8 cellular contexts compared by ENCODE assay signal in the genomic region with DNA sequence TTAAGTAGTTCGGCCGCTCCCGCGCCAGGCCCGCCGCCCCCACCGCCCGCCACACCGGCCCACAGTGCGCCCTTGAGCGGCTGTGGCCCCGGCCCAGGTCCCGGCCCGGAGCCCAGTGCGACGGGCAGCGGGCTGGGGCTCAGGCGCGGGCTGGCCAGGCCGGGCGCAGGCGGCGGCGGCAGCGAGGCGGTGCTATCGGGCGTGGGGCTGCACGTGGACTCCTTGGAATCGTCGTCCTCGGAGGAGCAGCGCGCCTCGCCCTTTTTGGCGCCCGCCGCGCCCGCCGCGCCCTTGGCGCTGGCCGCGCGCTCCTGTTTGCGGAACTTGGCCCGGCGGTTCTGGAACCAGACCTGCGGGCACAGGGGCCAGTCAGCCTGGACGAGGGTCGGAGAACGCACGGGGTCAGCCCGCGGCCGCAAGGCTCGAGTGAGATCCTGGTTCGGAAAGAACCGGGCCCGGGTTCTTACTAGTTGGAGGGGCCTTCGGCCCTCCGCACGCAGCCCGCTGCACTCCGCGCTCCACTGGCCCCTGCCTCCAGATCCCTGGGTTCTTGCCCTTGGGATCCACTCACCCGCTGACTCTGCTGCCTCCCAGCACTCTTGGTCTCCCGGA. TPM values are rescaled to one million over a fixed set of nuclear protein-coding genes. Genes with fewer than 3 reads are reported as not detected.
DNase-seq lines count a peak whose midpoint lies in the region; ATAC-seq and TF ChIP-seq lines count a peak whose summit lies in the region.

No MANE protein-coding gene starts in this region.

- H3K9me2 ChIP-seq in GM23338 (ENCODE audit: insufficient read depth): no peaks in the 10 kb centered on the region

- CTCF ChIA-PET in AG04449 (lab: Yijun Ruan, JAX): interaction anchor here (0.7 to 6.8 kb wide), 12 partner anchors 10 to 191 kb away, joined by 3 to 76 read pairs (median 4); partner anchors contain the start of gene INPPL1

- H3K79me2 ChIP-seq in GM23338 (replicated peaks; ENCODE audit: insufficient read depth) (no peaks in the 10 kb centered on the region), mesendoderm (ENCODE audit: control insufficient read depth, insufficient read depth, low read length) (no peaks in the 10 kb centered on the region)

- peak overlapping the region; percentile 86 for H3K56ac ChIP-seq in mesendoderm (ENCODE audit: low read length)

- peaks cover 27% of the 10 kb centered on the region for H3K4me1 ChIP-seq in GM23338 (ENCODE audit: insufficient read depth)
- H3K4me1 ChIP-seq in colonic mucosa: peaks cover 15% of the 10 kb centered on the region
- H3K4me1 ChIP-seq in mesendoderm (ENCODE audit: control insufficient read depth, low read depth, low read length): peaks cover 12% of the 10 kb centered on the region
- no peaks in the 10 kb centered on the region for H3K4me1 ChIP-seq in aorta (ENCODE audit: control insufficient read depth in 1 of 2, insufficient read depth in 2 of 2, low read length in 2 of 2)

- DNase-seq in AG04449 (ENCODE audit: low read depth, low spot score) (no peak), GM23338 (ENCODE audit: low spot score) (peak; percentile 28), colonic mucosa (peak; percentile 67), mesendoderm (peak; percentile 18), aorta (peak; percentile 76 to 88), HuH-7 (ENCODE audit: low spot score) (no peak), activated gamma-delta T cell (lab: John Stamatoyannopoulos, UW) (no peak)

- POLR2A ChIA-PET in AG04449 (lab: Yijun Ruan, JAX): interaction anchor here (0.7 to 2.4 kb wide), 5 partner anchors 9 to 15 kb away, joined by 3 to 16 read pairs (median 4); partner anchors contain the start of gene INPPL1

- H3K36me3 Mint-ChIP-seq in GM23338 (ENCODE audit: low read depth): peaks cover 20% of the 10 kb centered on the region

- H2AFZ ChIP-seq in GM23338: peak overlapping the region; percentile 84; the same call in 1 of the 2 replicates

- no peak overlapping the region for H3K23ac ChIP-seq in mesendoderm (ENCODE audit: low read length)

- peak overlapping the region; percentile 38; the same call in 1 of the 2 replicates for H3K4me3 ChIP-seq in AG04449 (ENCODE audit: low read depth, low read length)
- H3K4me3 ChIP-seq in GM23338: peak overlapping the region; percentile 60
- H3K4me3 ChIP-seq in colonic mucosa: peak overlapping the region; percentile 19
- H3K4me3 ChIP-seq in mesendoderm (ENCODE audit: low read length): no peak overlapping the region
- peak overlapping the region; percentile 15 to 17 for H3K4me3 ChIP-seq in aorta (ENCODE audit: low read length in 2 of 2)

- peaks cover 4% of the 10 kb centered on the region; the same call in 2 of the 3 replicates for H3K9me3 Mint-ChIP-seq in GM23338

- H3K4me3 Mint-ChIP-seq in GM23338: peak overlapping the region; percentile 77

- peak overlapping the region; percentile 64 for H3K4ac ChIP-seq in mesendoderm (ENCODE audit: low read depth, low read length)

- H3K36me3 ChIP-seq in GM23338 (ENCODE audit: insufficient read depth): no peaks in the 10 kb centered on the region
- peaks cover 15% of the 10 kb centered on the region for H3K36me3 ChIP-seq in colonic mucosa
- peaks cover 2% of the 10 kb centered on the region for H3K36me3 ChIP-seq in mesendoderm (ENCODE audit: control insufficient read depth, insufficient read depth, low read length)
- peaks cover 0 to 1% of the 10 kb centered on the region in 2 donors for H3K36me3 ChIP-seq in aorta (ENCODE audit: control insufficient read depth in 1 of 2, insufficient read depth in 2 of 2, low read length in 1 of 2)

- peak overlapping the region; percentile 94 for H3K4me2 ChIP-seq in GM23338
- peak overlapping the region; percentile 38 for H3K4me2 ChIP-seq in mesendoderm (ENCODE audit: low read length)

- intact Hi-C loops in colonic mucosa (cut with DNase I) (no loop called here), aorta (cut with DNase I) (loop anchor here in 1 of 2 donors (10.0 kb wide), 1 partner anchor 125 kb away; the partner anchor contains the start of gene ANAPC15)

- H4K20me1 ChIP-seq in GM23338 (replicated peaks; ENCODE audit: insufficient read depth): peaks cover 10% of the 10 kb centered on the region

- H2BK120ac ChIP-seq in mesendoderm (ENCODE audit: low read depth, low read length): no peak overlapping the region

- TF ChIP-seq CTCF in AG04449 (IDR thresholded peaks at IDR 0.05; ENCODE audit: insufficient read depth, low read length, missing control alignments): no peak
- TF ChIP-seq CTCF in GM23338 (conservative IDR thresholded peaks at IDR 0.05; ENCODE audit: low read depth in 2 of 2): no peak
- TF ChIP-seq CTCF in colonic mucosa (IDR thresholded peaks at IDR 0.05): no peak

- no peak overlapping the region for H2AK5ac ChIP-seq in mesendoderm (ENCODE audit: low read length)

- H4K5ac ChIP-seq in mesendoderm (ENCODE audit: low read length): no peak overlapping the region

- H3K27me3 ChIP-seq in GM23338 (ENCODE audit: insufficient read depth) (peaks cover 67% of the 10 kb centered on the region), colonic mucosa (peaks cover 48% of the 10 kb centered on the region), mesendoderm (ENCODE audit: insufficient read depth, low read length, poor library complexity) (peaks cover 32% of the 10 kb centered on the region), aorta (ENCODE audit: control insufficient read depth in 1 of 2, insufficient read depth in 2 of 2, low read length in 1 of 2) (peaks cover 0 to 5% of the 10 kb centered on the region in 2 donors)

- H3K9ac ChIP-seq in colonic mucosa (ENCODE audit: low read depth in 2 of 2, low read length in 2 of 2): peak overlapping the region; percentile 33 to 46
- H3K9ac ChIP-seq in mesendoderm (ENCODE audit: low read length): peak overlapping the region; percentile 69

- ATAC-seq in GM23338 (peak; percentile 0; the same call in 1 of the 3 replicates), aorta (ENCODE audit: low FRiP score) (peak; percentile 66), GM21717 (IDR thresholded peaks at IDR 0.05; ENCODE audit: unreplicated experiment) (no peak)

- no CpG with 5 or more reads among the region's 69 CpGs for WGBS in mesendoderm (ENCODE audit: extremely low coverage, insufficient coverage, low lambda C conversion rate)
- 0 to 1% methylated on average over 21 to 69 of the region's 69 CpGs for WGBS in aorta, 2 donors

- H3K79me1 ChIP-seq in mesendoderm (ENCODE audit: low read length): no peaks in the 10 kb centered on the region

- H3K27me3 Mint-ChIP-seq in GM23338 (ENCODE audit: insufficient read depth, low read depth, poor library complexity): peaks cover 54% of the 10 kb centered on the region

- H2BK15ac ChIP-seq in mesendoderm (replicated peaks; ENCODE audit: low read depth): no peak overlapping the region

- H3K27ac Mint-ChIP-seq in GM23338: no peak overlapping the region

- H3K27ac ChIP-seq in GM23338 (ENCODE audit: low read depth): no peak overlapping the region
- H3K27ac ChIP-seq in colonic mucosa: peak overlapping the region; percentile 32
- H3K27ac ChIP-seq in mesendoderm (ENCODE audit: low read depth, low read length): no peak overlapping the region
- no peak overlapping the region for H3K27ac ChIP-seq in aorta (ENCODE audit: low read depth in 1 of 2, low read length in 2 of 2)

- H4K8ac ChIP-seq in mesendoderm (ENCODE audit: low read depth, low read length): peak overlapping the region; percentile 77

- peaks cover 43% of the 10 kb centered on the region for H3K4me1 Mint-ChIP-seq in GM23338

- no peak overlapping the region for H2BK5ac ChIP-seq in mesendoderm (ENCODE audit: low read length)

- 0 out of 2 replicates have a peak, but pooled peaks cover 9% of the 10 kb centered on the region for H3F3A ChIP-seq in GM23338 (replicated peaks; ENCODE audit: low read depth)

- H3K18ac ChIP-seq in mesendoderm (ENCODE audit: low read length): peak overlapping the region; percentile 81

- no peaks in the 10 kb centered on the region for H3K9me3 ChIP-seq in colonic mucosa
- no peaks in the 10 kb centered on the region for H3K9me3 ChIP-seq in aorta (ENCODE audit: control insufficient read depth, low read length)

TF ChIP-seq in GM23338, 12 proteins besides CTCF, POLR2A, EP300 and RAD21 (continues in another document):
- TF ChIP-seq STAT1 (IDR thresholded peaks at IDR 0.05; ENCODE audit: unreplicated experiment) (no peak), EZH2phosphoT487 (IDR thresholded peaks at IDR 0.05; ENCODE audit: unreplicated experiment) (peak; percentile 92)

RNA-seq across cellular contexts. Expression of gene PHOX2A, which starts 4.0 kb away (rescaled TPM):
- not detected in 2 replicates for total RNA-seq in GM23338 (2014; rRNA removed; shearing (Covaris generic))
- polyA plus RNA-seq in GM23338 (2016; fragmentation: Nextera tagmentation; extraction: Ambion mirVana) (0.23 and 0.31 TPM in 2 replicates), aorta (not detected)
- total RNA-seq in colonic mucosa (under 1 TPM; 0.27 to 0.37 TPM), aorta (not detected)
- 0.17 TPM for polyA plus RNA-seq in mesendoderm (2013, experiment 1 of 2)
- 0.15 TPM for polyA plus RNA-seq in mesendoderm (2013, experiment 2 of 2)

RNA-seq across cellular contexts. Expression of gene INPPL1, which starts 15.4 kb away (rescaled TPM):
- 54.3 and 54.7 TPM in 2 replicates for total RNA-seq in GM23338 (2014; rRNA removed; shearing (Covaris generic))
- polyA plus RNA-seq in GM23338 (2016; fragmentation: Nextera tagmentation; extraction: Ambion mirVana): 15.5 and 21.5 TPM in 2 replicates
- total RNA-seq in colonic mucosa: 100 to 1,000 TPM; 120 to 166 TPM
- 59.0 TPM for polyA plus RNA-seq in mesendoderm (2013, experiment 1 of 2)
- 57.6 TPM for polyA plus RNA-seq in mesendoderm (2013, experiment 2 of 2)
- total RNA-seq in aorta: 100 to 1,000 TPM; 130 to 166 TPM
- polyA plus RNA-seq in aorta: 100 to 1,000 TPM in 1 of 2 donors, 10 to 100 TPM in 1; 21.9 to 135 TPM

RNA-seq across cellular contexts. Expression of gene FOLR2, which starts 23.4 kb away (rescaled TPM):
- total RNA-seq in GM23338 (2014; rRNA removed; shearing (Covaris generic)): not detected in 2 replicates
- not detected in 2 replicates for polyA plus RNA-seq in GM23338 (2016; fragmentation: Nextera tagmentation; extraction: Ambion mirVana)
- total RNA-seq in colonic mucosa: 10 to 100 TPM in 1 of 2 donors, 1 to 10 TPM in 1; 4.5 to 15.4 TPM
- polyA plus RNA-seq in mesendoderm (2013, experiment 1 of 2): not detected
- not detected for polyA plus RNA-seq in mesendoderm (2013, experiment 2 of 2)
- total RNA-seq in aorta: 10 to 100 TPM; 27.7 to 85.2 TPM
- 10 to 100 TPM in 1 of 2 donors, 1 to 10 TPM in 1; 8.8 to 25.3 TPM for polyA plus RNA-seq in aorta

RNA-seq across cellular contexts. Expression of gene FOLR1, which starts 48.0 kb away (rescaled TPM):
- 0.27 TPM in 1 of 2 replicates, not detected in the other for total RNA-seq in GM23338 (2014; rRNA removed; shearing (Covaris generic))
- 0.42 and 0.68 TPM in 2 replicates for polyA plus RNA-seq in GM23338 (2016; fragmentation: Nextera tagmentation; extraction: Ambion mirVana)
- total RNA-seq in colonic mucosa: under 1 TPM in 1 of 2 donors, not detected in 1; 0.59 TPM
- 1.2 TPM for polyA plus RNA-seq in mesendoderm (2013, experiment 1 of 2)
- 1.3 TPM for polyA plus RNA-seq in mesendoderm (2013, experiment 2 of 2)
- total RNA-seq in aorta: not detected
- polyA plus RNA-seq in aorta: not detected

Comparison
In these comparisons a context has a peak if more than half of its experiments do, and no peak if none do; other contexts are left out.
1. DNase-seq: peak in GM23338 (single experiment), colonic mucosa (single experiment), mesendoderm (single experiment) and aorta (2 of 2); none in AG04449 (single experiment), HuH-7 (single experiment) and activated gamma-delta T cell (single experiment).